Comparison of ENCODE assay signal across 8 cellular contexts in the genomic region with DNA sequence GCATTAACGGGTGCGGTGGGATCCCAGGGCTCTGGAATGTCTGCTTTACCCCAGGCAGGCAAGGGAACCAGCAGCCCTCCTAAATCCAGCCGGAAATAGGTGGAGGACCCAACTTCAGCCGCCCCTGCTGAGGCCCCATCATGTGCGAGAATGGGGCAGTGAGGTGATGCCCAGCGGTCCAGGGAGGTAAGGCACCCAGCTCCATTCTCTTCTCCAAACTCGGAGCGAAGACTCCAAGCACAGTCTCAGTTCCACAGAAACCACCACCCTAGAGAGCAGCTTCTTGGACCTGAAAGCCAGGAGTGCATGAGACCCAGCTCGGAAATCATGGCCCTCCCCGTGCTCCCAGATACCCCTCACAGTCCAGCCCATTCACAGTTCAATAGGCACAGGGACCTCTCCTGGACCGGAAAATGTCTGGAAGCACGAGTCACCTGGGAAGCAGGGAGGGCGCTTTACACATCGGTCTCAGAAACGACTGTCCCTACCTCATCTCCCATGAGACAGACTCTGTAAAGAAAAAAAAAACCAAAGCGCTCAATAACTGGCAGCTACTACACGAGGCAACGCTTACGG. TPM values are rescaled to one million over a fixed set of nuclear protein-coding genes. Genes with fewer than 3 reads are reported as not detected.
A peak's percentile ranks its signal among the peaks of the same experiment; 100 is the strongest.
DNase-seq lines count a peak whose midpoint lies in the region; ATAC-seq and TF ChIP-seq lines count a peak whose summit lies in the region.

No MANE protein-coding gene starts in this region.

- no peak for TF ChIP-seq CTCF in BE2C (IDR thresholded peaks at IDR 0.05; ENCODE audit: low read depth, low read length)
- no peak for TF ChIP-seq CTCF in HFFc6 (IDR thresholded peaks at IDR 0.05)
- no peak for TF ChIP-seq CTCF in breast epithelium (IDR thresholded peaks at IDR 0.05)

- H3K36me3 ChIP-seq in BE2C (no peaks in the 10 kb centered on the region), breast epithelium (no peaks in the 10 kb centered on the region), muscle layer of duodenum (ENCODE audit: control insufficient read depth in 1 of 2, insufficient read depth in 2 of 2, low read length in 2 of 2) (no peaks in the 10 kb centered on the region)

- no peaks in the 10 kb centered on the region for H3K9me3 ChIP-seq in BE2C
- H3K9me3 ChIP-seq in breast epithelium = no peaks in the 10 kb centered on the region
- no peaks in the 10 kb centered on the region for H3K9me3 ChIP-seq in muscle layer of duodenum (ENCODE audit: control insufficient read depth in 1 of 2, low read length in 2 of 2)

- peak overlapping the region; percentile 68 for H3K4me3 ChIP-seq in BE2C (ENCODE audit: low read depth, low read length)
- peak overlapping the region in 2 of 3 donors; percentile 77 to 96 for H3K4me3 ChIP-seq in breast epithelium
- peak overlapping the region; percentile 62 to 76 for H3K4me3 ChIP-seq in muscle layer of duodenum (ENCODE audit: low read depth in 1 of 2, low read length in 2 of 2)

- H3K4me3 Mint-ChIP-seq in HFFc6 = peak overlapping the region; percentile 79

- ATAC-seq in HG02884 (IDR thresholded peaks at IDR 0.05; ENCODE audit: unreplicated experiment) (no peak), GM21786 (IDR thresholded peaks at IDR 0.05; ENCODE audit: unreplicated experiment) (no peak)

- DNase-seq in BE2C = no peak
- no peak for DNase-seq in HFFc6
- no peak for DNase-seq in breast epithelium (ENCODE audit: low spot score in 2 of 2)
- no peak for DNase-seq in anterior cingulate cortex (lab: John Stamatoyannopoulos, UW)
- no peak for DNase-seq in ecto neural progenitor cell (ENCODE audit: low spot score)

- peaks cover 1% of the 10 kb centered on the region for H3K27me3 Mint-ChIP-seq in HFFc6 (ENCODE audit: insufficient read depth)

- H3K4me1 Mint-ChIP-seq in HFFc6 (ENCODE audit: low read depth) = peaks cover 49% of the 10 kb centered on the region

- H3K27me3 ChIP-seq in BE2C (peaks cover 4% of the 10 kb centered on the region; the same call in 1 of the 2 replicates), breast epithelium (no peaks in the 10 kb centered on the region), muscle layer of duodenum (ENCODE audit: low read depth, low read length) (peaks cover 10% of the 10 kb centered on the region)

- peak overlapping the region; percentile 85 for H3K27ac Mint-ChIP-seq in HFFc6

- H3K9me3 Mint-ChIP-seq in HFFc6 = no peaks in the 10 kb centered on the region

- H3K4me1 ChIP-seq in BE2C (peaks cover 16% of the 10 kb centered on the region), breast epithelium (peaks cover 6 to 18% of the 10 kb centered on the region in 2 donors), muscle layer of duodenum (ENCODE audit: control insufficient read depth in 1 of 2, insufficient read depth in 2 of 2, low read length in 2 of 2) (peaks cover 6 to 23% of the 10 kb centered on the region in 2 donors)

- no peak for TF ChIP-seq POLR2A in breast epithelium (IDR thresholded peaks at IDR 0.05)

- intact Hi-C loops in breast epithelium (cut with DNase I; ENCODE audit: low total_unique reads) = loop anchor here (5.0 kb wide), 1 partner anchor 991 kb away; no protein-coding TSS in a partner anchor

- H3K27ac ChIP-seq in breast epithelium = peak overlapping the region; percentile 94 to 95
- no peak overlapping the region for H3K27ac ChIP-seq in muscle layer of duodenum (ENCODE audit: low read length)

- H3K36me3 Mint-ChIP-seq in HFFc6 (ENCODE audit: low read depth) = peaks cover 7% of the 10 kb centered on the region

RNA-seq across cellular contexts. Expression of a gene that starts 2.1 kb away (rescaled TPM):
- 21.2 TPM for polyA plus RNA-seq in BE2C (2012; ENCODE audit: insufficient read depth, insufficient read length, low read depth)
- 100 to 1,000 TPM in 5 of 6 experiments, 10 to 100 TPM in 1; 92.1 to 141 (median 133) TPM for total RNA-seq in HFFc6 (2021; fragmentation: NEBNext Ultra II Directional; extraction: Animal tissue kit (Norgen Biotek cat#: 25700))
- total RNA-seq in breast epithelium = 10 to 100 TPM in 2 of 3 donors, 1 to 10 TPM in 1; 2.6 to 51.8 (median 38.7) TPM
